In genomic region chr15:99157456-99157855, GRCh38 we compare ENCODE assay signal across 21 cellular contexts. TPM values are rescaled to one million over a fixed set of nuclear protein-coding genes. Genes with fewer than 3 reads are reported as not detected.
DNase-seq lines count a peak whose midpoint lies in the region; ATAC-seq and TF ChIP-seq lines count a peak whose summit lies in the region.
"Had no signal": no experiment of that assay in that cellular context is flagged by ENCODE, and none has a peak within 500 bp of the region (broad histone marks: within the 10 kb centered on the region; RNA-seq: fewer than 3 reads in every experiment).

No MANE protein-coding gene starts in this region.

- H3K4me1 ChIP-seq in KMS-11 (ENCODE audit: low read depth, poor library complexity, severe bottlenecking) (peaks cover 69% of the 10 kb centered on the region), gastroesophageal sphincter (peaks cover 0 to 25% (median 0%) of the 10 kb centered on the region in 3 donors), parathyroid adenoma (peaks cover 21% of the 10 kb centered on the region), Peyer's patch (no peaks in the 10 kb centered on the region), osteoblast (ENCODE audit: insufficient read depth, low read length) (peaks cover 14% of the 10 kb centered on the region)
- H3K4me1 ChIP-seq: A549 had no signal

- H4K20me1 ChIP-seq in KMS-11 (ENCODE audit: insufficient read depth) (no peaks in the 10 kb centered on the region), osteoblast (ENCODE audit: insufficient read depth, low read length) (no peaks in the 10 kb centered on the region)
- H4K20me1 ChIP-seq: BLaER1 had no signal

- H3K9ac ChIP-seq in KMS-11 (no peak overlapping the region), parathyroid adenoma (no peak overlapping the region)
- H3K9ac ChIP-seq: BLaER1 had no signal

- 0 to 36% methylated on average over 1 to 3 of the region's 3 CpGs for WGBS in gastroesophageal sphincter (ENCODE audit: low coverage in 1 of 2), 2 donors

- no peak for TF ChIP-seq POLR2A in gastroesophageal sphincter (IDR thresholded peaks at IDR 0.05)
- TF ChIP-seq POLR2A in Peyer's patch (IDR thresholded peaks at IDR 0.05), result no peak

- no peak for TF ChIP-seq CTCF in KMS-11 (conservative IDR thresholded peaks at IDR 0.05; ENCODE audit: low read depth, low read length)
- no peak for TF ChIP-seq CTCF in gastroesophageal sphincter (IDR thresholded peaks at IDR 0.05)
- no peak for TF ChIP-seq CTCF in parathyroid adenoma (IDR thresholded peaks at IDR 0.05)
- TF ChIP-seq CTCF in Peyer's patch (IDR thresholded peaks at IDR 0.05), result no peak
- TF ChIP-seq CTCF in osteoblast (IDR thresholded peaks at IDR 0.05; ENCODE audit: extremely low read depth, low read depth, low read length), result no peak

- H3K36me3 ChIP-seq in KMS-11 (ENCODE audit: insufficient read depth) (no peaks in the 10 kb centered on the region), gastroesophageal sphincter (peaks cover 0 to 34% of the 10 kb centered on the region in 2 donors), parathyroid adenoma (ENCODE audit: control insufficient read depth, insufficient read depth, low read length) (no peaks in the 10 kb centered on the region), Peyer's patch (peaks cover 0 to 14% (median 0%) of the 10 kb centered on the region in 3 donors), osteoblast (ENCODE audit: insufficient read depth, low read length) (no peaks in the 10 kb centered on the region)
- H3K36me3 ChIP-seq: BLaER1 had no signal

- H3K9me3 ChIP-seq in gastroesophageal sphincter (no peaks in the 10 kb centered on the region), parathyroid adenoma (ENCODE audit: control insufficient read depth, low read length) (no peaks in the 10 kb centered on the region), Peyer's patch (no peaks in the 10 kb centered on the region), osteoblast (ENCODE audit: low read depth, low read length) (no peaks in the 10 kb centered on the region)
- H3K9me3 ChIP-seq: A549, BLaER1 had no signal

- H3K79me2 ChIP-seq in KMS-11 (ENCODE audit: insufficient read depth, low read depth), result no peaks in the 10 kb centered on the region
- H3K79me2 ChIP-seq in parathyroid adenoma, result no peaks in the 10 kb centered on the region
- H3K79me2 ChIP-seq in osteoblast (ENCODE audit: insufficient read depth, low read length), result no peaks in the 10 kb centered on the region

- no peaks in the 10 kb centered on the region for H3K27me3 ChIP-seq in KMS-11 (ENCODE audit: insufficient read depth, low read depth)
- H3K27me3 ChIP-seq in gastroesophageal sphincter, result no peaks in the 10 kb centered on the region
- H3K27me3 ChIP-seq in parathyroid adenoma (ENCODE audit: control insufficient read depth, insufficient read depth, low read length), result no peaks in the 10 kb centered on the region
- H3K27me3 ChIP-seq in Peyer's patch, result no peaks in the 10 kb centered on the region
- H3K27me3 ChIP-seq in osteoblast (ENCODE audit: insufficient read depth, low read length), result no peaks in the 10 kb centered on the region
- H3K27me3 ChIP-seq: BLaER1 had no signal

- H3K4me3 ChIP-seq in KMS-11 (IDR thresholded peaks at IDR 0.05; ENCODE audit: insufficient read depth, low read depth, low read length) (no peak overlapping the region), gastroesophageal sphincter (no peak overlapping the region), parathyroid adenoma (ENCODE audit: low read depth, low read length) (no peak overlapping the region), Peyer's patch (no peak overlapping the region), osteoblast (ENCODE audit: insufficient read depth, low read length) (no peak overlapping the region)
- H3K4me3 ChIP-seq: A549, BLaER1, GM12878, GM23338, K562 had no signal

- H3K27ac ChIP-seq in KMS-11 (peak overlapping the region; percentile 75), gastroesophageal sphincter (peak overlapping the region in 3 of 4 donors; percentile 38 to 60 (median 41)), parathyroid adenoma (peak overlapping the region; percentile 92), Peyer's patch (no peak overlapping the region), osteoblast (ENCODE audit: low read depth, low read length) (no peak overlapping the region)
- H3K27ac ChIP-seq: A549, BLaER1 had no signal

- peak overlapping the region; percentile 42 for H3K4me2 ChIP-seq in KMS-11
- H3K4me2 ChIP-seq in parathyroid adenoma (ENCODE audit: low read length), result peak overlapping the region; percentile 36
- no peak overlapping the region for H3K4me2 ChIP-seq in osteoblast (ENCODE audit: insufficient read depth, low read length)
- H3K4me2 ChIP-seq: A549, BLaER1, GM23338 had no signal

- TF ChIP-seq EP300 in gastroesophageal sphincter (IDR thresholded peaks at IDR 0.05), result no peak

- peak; percentile 47 to 72 for DNase-seq in dermis microvascular lymphatic vessel endothelial cell (ENCODE audit: low read depth in 2 of 2)
- DNase-seq in HT-29 (ENCODE audit: low spot score), result no peak
- no peak for DNase-seq in Peyer's patch
- DNase-seq in osteoblast (ENCODE audit: insufficient read length, low spot score, missing footprints), result no peak
- DNase-seq: CD4-positive, alpha-beta memory T cell; EL; HCEC 1CT; NCI-H1105; NCI-H1694 treated with DMSO at 0.1 percent for 48 hours; NCI-H345; NCI-H526 had no signal

- no peak overlapping the region for H2AFZ ChIP-seq in KMS-11 (ENCODE audit: low read depth)
- peak overlapping the region; percentile 27 for H2AFZ ChIP-seq in parathyroid adenoma
- no peak overlapping the region for H2AFZ ChIP-seq in osteoblast (ENCODE audit: low read length)
- H2AFZ ChIP-seq: GM23338 had no signal

- no peak for ATAC-seq in gastroesophageal sphincter
- no peak for ATAC-seq in HG03039 (IDR thresholded peaks at IDR 0.05; ENCODE audit: unreplicated experiment)
- ATAC-seq: A549, GM12878, GM23338, K562, Right ventricle myocardium inferior had no signal

RNA-seq across cellular contexts. Expression of gene SYNM, which starts 52.6 kb away (rescaled TPM):
- total RNA-seq in dermis microvascular lymphatic vessel endothelial cell (54.2 and 105 TPM in 2 replicates), gastroesophageal sphincter (1,000 to 10,000 TPM; 1,155 to 2,820 (median 1,765) TPM), Peyer's patch (10 to 100 TPM in 3 of 4 donors, 1 to 10 TPM in 1; 6.0 to 38.5 (median 15.6) TPM), osteoblast (4.0 and 4.4 TPM in 2 replicates)
- not detected in 2 replicates for total RNA-seq in HT-29 (2014; rRNA removed; shearing (Covaris generic))

Comparison
In these comparisons a context has a peak if more than half of its experiments do, and no peak if none do; other contexts are left out.
1. H3K27ac ChIP-seq: peak in KMS-11 (single experiment), gastroesophageal sphincter (3 of 4) and parathyroid adenoma (single experiment); none in Peyer's patch (0 of 4) and osteoblast (single experiment).
2. DNase-seq: peak in dermis microvascular lymphatic vessel endothelial cell (2 of 2); none in HT-29 (single experiment), Peyer's patch (0 of 3) and osteoblast (single experiment).
3. RNA of gene SYNM, which starts 52.6 kb away (total RNA-seq): 1,155 to 2,820 TPM in gastroesophageal sphincter; 54.2 to 105 TPM in dermis microvascular lymphatic vessel endothelial cell, 6.0 to 38.5 TPM in Peyer's patch, 4.0 to 4.4 TPM in osteoblast and not detected in HT-29; every median in the first group is over 10 times any median in the second.